13 cellular contexts compared by ENCODE assay signal in the genomic region with DNA sequence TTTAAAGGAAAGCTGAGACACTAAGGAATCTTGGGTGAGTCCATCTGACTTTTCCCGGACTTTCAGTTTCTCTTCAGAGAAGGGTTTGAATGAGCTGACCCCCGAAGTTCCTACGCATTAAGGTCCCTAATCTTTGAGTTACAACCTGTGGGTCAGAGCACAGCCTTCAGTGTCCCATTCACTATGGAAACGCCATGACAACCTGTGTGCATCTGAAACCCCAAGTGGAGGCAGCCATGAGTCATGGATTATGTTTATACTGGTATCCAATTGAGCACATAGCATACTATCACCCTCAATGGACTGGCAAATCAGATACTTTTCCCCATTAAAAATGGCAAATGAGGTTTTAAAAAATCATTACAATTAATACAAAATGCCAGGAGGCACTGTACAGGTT. TPM values are rescaled to one million over a fixed set of nuclear protein-coding genes. Genes with fewer than 3 reads are reported as not detected.
A peak's percentile ranks its signal among the peaks of the same experiment; 100 is the strongest.
DNase-seq lines count a peak whose midpoint lies in the region; ATAC-seq and TF ChIP-seq lines count a peak whose summit lies in the region.
"Had no signal": no experiment of that assay in that cellular context is flagged by ENCODE, and none has a peak within 500 bp of the region (broad histone marks: within the 10 kb centered on the region; RNA-seq: fewer than 3 reads in every experiment).

No MANE protein-coding gene starts in this region.

- peak overlapping the region; percentile 65; the same call in 1 of the 2 replicates for H2AFZ ChIP-seq in Loucy (ENCODE audit: low read length)
- H2AFZ ChIP-seq in mammary epithelial cell (ENCODE audit: low read depth, low read length), result no peak overlapping the region
- H2AFZ ChIP-seq: PC-9 had no signal

- dilution Hi-C loops in mammary epithelial cell (cut with HindIII; ENCODE audit: low sequenced_read_pairs), result no loop called here

- no peaks in the 10 kb centered on the region for H3K36me3 ChIP-seq in Loucy (ENCODE audit: insufficient read depth, low read length)
- H3K36me3 ChIP-seq in mammary epithelial cell (ENCODE audit: insufficient read depth, low read length), result no peaks in the 10 kb centered on the region

- ATAC-seq in HG02852 (IDR thresholded peaks at IDR 0.05; ENCODE audit: unreplicated experiment), result no peak

- H3K9ac ChIP-seq in Loucy (ENCODE audit: low read depth, low read length, poor library complexity, severe bottlenecking) (no peak overlapping the region), mammary epithelial cell (ENCODE audit: insufficient read depth, low read length) (no peak overlapping the region)

- H3K9me2 ChIP-seq in Loucy (replicated peaks; ENCODE audit: low read depth, low read length), result no peaks in the 10 kb centered on the region

- H3K79me2 ChIP-seq in Loucy (ENCODE audit: insufficient read depth, low read length) (no peaks in the 10 kb centered on the region), mammary epithelial cell (ENCODE audit: insufficient read depth, low read length) (no peaks in the 10 kb centered on the region)

- in situ Hi-C loops in mammary epithelial cell (cut with MboI; ENCODE audit: low sequenced_read_pairs in 2 of 2), result no loop called here

- BruUV-seq in mammary epithelial cell (replicated peaks; lab: Mats Ljungman, UMichigan), result no TSS peak

- H3K4me2 ChIP-seq in Loucy (ENCODE audit: low read depth, low read length, poor library complexity, severe bottlenecking) (no peak overlapping the region), mammary epithelial cell (ENCODE audit: insufficient read depth, low read depth, low read length) (no peak overlapping the region)
- H3K4me2 ChIP-seq: PC-9 had no signal

- intact Hi-C loops in mammary epithelial cell (cut with micrococcal nuclease), result loop anchor here (2.0 kb wide), 1 partner anchor 193 kb away; no protein-coding TSS in a partner anchor

- H3K9me3 ChIP-seq in Loucy (ENCODE audit: insufficient read depth, low read depth, low read length) (no peaks in the 10 kb centered on the region), mammary epithelial cell (replicated peaks; ENCODE audit: insufficient read depth, low read length) (no peaks in the 10 kb centered on the region)

- H3K4me1 ChIP-seq in Loucy (ENCODE audit: insufficient read depth, low read length, poor library complexity, severe bottlenecking) (peaks cover 29% of the 10 kb centered on the region), mammary epithelial cell (ENCODE audit: insufficient read depth, low read length) (peaks cover 3% of the 10 kb centered on the region)

- CTCF ChIA-PET in mammary epithelial cell (lab: Charles Lee; ENCODE audit: low non-redundant PET) (no interaction called here), GM10248 (lab: Yijun Ruan, JAX) (interaction anchor here (0.7 to 7.9 kb wide), 10 partner anchors 10 to 1143 kb away, joined by 3 to 108 read pairs (median 7); partner anchors contain the start of gene MYLK4)

- DNase-seq in activated T-cell treated with anti-CD3 and anti-CD28 coated beads for 48 hours (ENCODE audit: low read depth), result peak; percentile 19
- DNase-seq in activated T-cell treated with anti-CD3 and anti-CD28 coated beads, Interleukin-2, amount 50 U/mL, for 1 hour, result no peak
- peak; percentile 61 for DNase-seq in mammary epithelial cell
- DNase-seq in renal cortical epithelial cell (ENCODE audit: low read depth), result peak; percentile 74
- DNase-seq in GM10248 (ENCODE audit: extremely low spot score), result no peak
- DNase-seq in NCI-H2107 (lab: John Stamatoyannopoulos, UW), result no peak
- DNase-seq: activated effector memory CD4-positive, alpha-beta T cell treated with anti-CD3 and anti-CD28 coated beads, Interleukin-2, amount 50 U/mL, for 16 hours; C1 segment of cervical spinal cord; NCI-H1105 treated with DMSO at 0.1 percent for 48 hours; PC-9 had no signal

- H3K27me3 ChIP-seq in Loucy (ENCODE audit: insufficient read depth, low read length, poor library complexity, severe bottlenecking), result no peaks in the 10 kb centered on the region
- no peaks in the 10 kb centered on the region for H3K27me3 ChIP-seq in mammary epithelial cell (ENCODE audit: insufficient read depth, low read length)

- peak overlapping the region; percentile 11 for H3K27ac ChIP-seq in mammary epithelial cell (ENCODE audit: insufficient read depth, low read depth, low read length)
- H3K27ac ChIP-seq: PC-9, skin epidermis had no signal

- H4K20me1 ChIP-seq in Loucy (ENCODE audit: insufficient read depth, low read length, poor library complexity, severe bottlenecking), result no peaks in the 10 kb centered on the region
- H4K20me1 ChIP-seq in mammary epithelial cell (ENCODE audit: insufficient read depth, low read length), result no peaks in the 10 kb centered on the region

- H3K4me3 ChIP-seq in Loucy (ENCODE audit: low read length, poor library complexity, severe bottlenecking) (no peak overlapping the region), mammary epithelial cell (replicated peaks in 1 of 3; ENCODE audit: insufficient read depth in 1 of 3, low read depth in 2 of 3, low read length in 3 of 3) (no peak overlapping the region)
- H3K4me3 ChIP-seq: PC-9, skin epidermis had no signal

- TF ChIP-seq CTCF in Loucy (conservative IDR thresholded peaks at IDR 0.05; ENCODE audit: low read length), result no peak
- TF ChIP-seq CTCF in mammary epithelial cell (conservative IDR thresholded peaks at IDR 0.05 in 1 of 2, IDR thresholded peaks at IDR 0.05 in 1 of 2; ENCODE audit: extremely low read depth in 1 of 2, insufficient read depth in 1 of 2, low read depth in 1 of 2, low read length in 2 of 2), result no peak
- TF ChIP-seq CTCF in GM10248 (IDR thresholded peaks at IDR 0.05; ENCODE audit: control extremely low read depth, extremely low read depth, low read depth, missing control alignments), result no peak

- 88% methylated on average over 4 of the region's 4 CpGs for WGBS in mammary epithelial cell (ENCODE audit: low coverage, missing lambda C conversion rate)

- no peaks in the 10 kb centered on the region for H3F3A ChIP-seq in Loucy (ENCODE audit: low read depth)

- POLR2A ChIA-PET in GM10248 (lab: Yijun Ruan, JAX), result no interaction called here

RNA-seq across cellular contexts. Expression of gene MYLK4, which starts 11.4 kb away (rescaled TPM):
- under 1 TPM; 0.31 to 0.33 TPM for total RNA-seq in mammary epithelial cell
- 0.12 TPM for polyA plus RNA-seq in mammary epithelial cell
- not detected for polyA minus RNA-seq in mammary epithelial cell
- 0.52 and 1.0 TPM in 2 replicates for total RNA-seq in renal cortical epithelial cell

RNA-seq across cellular contexts. Expression of gene WRNIP1, which starts 25.9 kb away (rescaled TPM):
- 10 to 100 TPM; 43.3 to 46.0 TPM for total RNA-seq in mammary epithelial cell
- 58.5 TPM for polyA plus RNA-seq in mammary epithelial cell
- 44.7 TPM for polyA minus RNA-seq in mammary epithelial cell
- total RNA-seq in renal cortical epithelial cell, result 55.2 and 58.5 TPM in 2 replicates

Comparison
In these comparisons a context has a peak if more than half of its experiments do, and no peak if none do; other contexts are left out.
1. DNase-seq: peak in activated T-cell treated with anti-CD3 and anti-CD28 coated beads for 48 hours (single experiment), mammary epithelial cell (single experiment) and renal cortical epithelial cell (single experiment); none in activated T-cell treated with anti-CD3 and anti-CD28 coated beads, Interleukin-2, amount 50 U/mL, for 1 hour (single experiment), GM10248 (single experiment) and NCI-H2107 (single experiment).